ENCODE assay signal across 17 cellular contexts in the genomic region with DNA sequence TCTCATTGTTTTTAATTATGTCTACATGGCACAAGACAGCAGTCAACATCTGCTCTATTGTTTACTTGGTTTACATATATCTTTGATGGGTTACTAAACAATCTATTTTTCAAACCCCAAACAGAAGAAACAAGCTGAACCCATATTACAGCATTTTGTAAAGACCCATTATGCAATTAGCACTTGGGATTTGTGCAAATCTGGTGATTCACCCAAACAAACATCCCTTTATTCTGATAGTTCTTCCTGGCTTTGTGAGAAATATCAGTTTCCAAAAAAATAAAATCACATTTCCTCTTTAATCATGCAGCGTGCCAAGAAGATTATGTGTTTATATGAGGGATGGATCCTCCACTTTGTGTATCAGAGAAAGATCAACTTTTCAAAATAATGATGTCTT. TPM values are rescaled to one million over a fixed set of nuclear protein-coding genes. Genes with fewer than 3 reads are reported as not detected.
DNase-seq lines count a peak whose midpoint lies in the region; ATAC-seq and TF ChIP-seq lines count a peak whose summit lies in the region.
"Had no signal": no experiment of that assay in that cellular context is flagged by ENCODE, and none has a peak within 500 bp of the region (broad histone marks: within the 10 kb centered on the region; RNA-seq: fewer than 3 reads in every experiment).

No MANE protein-coding gene starts in this region.

- H3K27ac Mint-ChIP-seq in osteocyte (ENCODE audit: unreplicated experiment) = no peak overlapping the region
- H3K27ac Mint-ChIP-seq: CD8-positive, alpha-beta T cell; H9; T-helper 17 cell had no signal

- no peak overlapping the region for H3K4me3 Mint-ChIP-seq in osteocyte (ENCODE audit: unreplicated experiment)
- H3K4me3 Mint-ChIP-seq: CD8-positive, alpha-beta T cell; H9; T-helper 17 cell had no signal

- DNase-seq in COR-L47 (lab: John Stamatoyannopoulos, UW) (peak; percentile 65), NCI-H1092 (lab: John Stamatoyannopoulos, UW) (peak; percentile 19), NCI-H2081 treated with DMSO at 0.1 percent for 48 hours (lab: John Stamatoyannopoulos, UW) (peak; percentile 80), inferior parietal cortex (ENCODE audit: extremely low spot score) (peak; percentile 12), osteocyte (ENCODE audit: extremely low spot score, unreplicated experiment) (no peak)
- DNase-seq: CD8-positive, alpha-beta T cell; DMS79; H9; IMR-90; NCI-H1694 treated with DMSO at 0.1 percent for 48 hours; T-helper 17 cell had no signal

- H3K4me1 Mint-ChIP-seq in osteocyte (ENCODE audit: unreplicated experiment) = no peaks in the 10 kb centered on the region
- H3K4me1 Mint-ChIP-seq: T-helper 17 cell had no signal

- peaks cover 18% of the 10 kb centered on the region for H3K9me3 Mint-ChIP-seq in osteocyte (ENCODE audit: unreplicated experiment)
- H3K9me3 Mint-ChIP-seq: H9 had no signal

- ATAC-seq in GM18517 (IDR thresholded peaks at IDR 0.05; ENCODE audit: unreplicated experiment) (no peak), GM21528 (IDR thresholded peaks at IDR 0.05; ENCODE audit: low FRiP score, unreplicated experiment) (no peak), GM19455 (IDR thresholded peaks at IDR 0.05; ENCODE audit: unreplicated experiment) (no peak)
- ATAC-seq: CD8-positive, alpha-beta T cell; Panc1; T-helper 17 cell had no signal

- no peaks in the 10 kb centered on the region for H3K36me3 Mint-ChIP-seq in osteocyte (ENCODE audit: unreplicated experiment)
- H3K36me3 Mint-ChIP-seq: CD8-positive, alpha-beta T cell had no signal

- no peak for TF ChIP-seq CTCF in osteocyte (IDR thresholded peaks at IDR 0.05)

- no peaks in the 10 kb centered on the region for H3K27me3 Mint-ChIP-seq in osteocyte (ENCODE audit: unreplicated experiment)
- H3K27me3 Mint-ChIP-seq: T-helper 17 cell had no signal

RNA-seq across cellular contexts. Expression of gene RBFOX1, which starts 16.8 kb away (rescaled TPM):
- total RNA-seq in osteocyte = not detected in 2 replicates
- total RNA-seq: CD8-positive, alpha-beta T cell; IMR-90; NCI-H460; SK-MEL-5; T-helper 17 cell had no signal
